In the genomic region with DNA sequence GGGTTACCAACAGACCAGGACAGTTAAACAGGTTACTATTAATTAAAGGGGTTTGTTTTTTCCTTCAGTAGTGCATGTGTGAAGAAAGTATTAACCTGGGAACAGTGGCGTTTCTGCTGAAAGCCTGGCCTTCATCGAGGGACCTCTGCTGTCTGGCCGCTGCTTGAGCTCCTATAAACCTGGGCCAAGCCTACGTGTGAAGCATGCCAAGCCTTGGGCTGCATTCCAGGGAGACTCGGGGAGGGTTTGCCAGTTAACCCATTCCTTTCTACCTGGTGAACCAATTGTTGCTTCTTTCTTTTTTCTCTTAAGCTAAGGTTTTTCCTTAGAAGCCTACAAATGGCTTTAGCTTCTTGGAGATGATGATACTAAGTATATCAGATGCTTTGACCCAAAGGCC, we compare ENCODE assay signal across 9 cellular contexts. TPM values are rescaled to one million over a fixed set of nuclear protein-coding genes. Genes with fewer than 3 reads are reported as not detected.
A peak's percentile ranks its signal among the peaks of the same experiment; 100 is the strongest.
DNase-seq lines count a peak whose midpoint lies in the region; ATAC-seq and TF ChIP-seq lines count a peak whose summit lies in the region.
"Had no signal": no experiment of that assay in that cellular context is flagged by ENCODE, and none has a peak within 500 bp of the region (broad histone marks: within the 10 kb centered on the region; RNA-seq: fewer than 3 reads in every experiment).

No MANE protein-coding gene starts in this region.

- in situ Hi-C loops in brain microvascular endothelial cell (cut with HindIII; ENCODE audit: low pct_ligation_motif_present, low sequenced_read_pairs), result no loop called here

- H3K27me3 ChIP-seq in brain microvascular endothelial cell (replicated peaks), result no peaks in the 10 kb centered on the region
- H3K27me3 ChIP-seq in kidney epithelial cell (ENCODE audit: control insufficient read depth, insufficient read depth, low read length), result no peaks in the 10 kb centered on the region
- no peaks in the 10 kb centered on the region for H3K27me3 ChIP-seq in uterus

- peak overlapping the region; percentile 89 for H3K27ac ChIP-seq in brain microvascular endothelial cell
- H3K27ac ChIP-seq in uterus, result peak overlapping the region; percentile 48 to 50

- no peak for TF ChIP-seq CTCF in brain microvascular endothelial cell (IDR thresholded peaks at IDR 0.05; ENCODE audit: low read depth, low read length, missing control alignments)
- TF ChIP-seq CTCF in kidney epithelial cell (IDR thresholded peaks at IDR 0.05; ENCODE audit: insufficient read depth, low read length, poor library complexity, severe bottlenecking), result no peak
- no peak for TF ChIP-seq CTCF in uterus (IDR thresholded peaks at IDR 0.05)

- peaks cover under 1 to 4% of the 10 kb centered on the region in 2 donors for H3K4me1 ChIP-seq in uterus

- H3K36me3 ChIP-seq in brain microvascular endothelial cell (replicated peaks) (peaks cover 4% of the 10 kb centered on the region), kidney epithelial cell (ENCODE audit: control insufficient read depth, insufficient read depth, low read length) (no peaks in the 10 kb centered on the region), uterus (no peaks in the 10 kb centered on the region)

- ATAC-seq in Right ventricle myocardium superior (ENCODE audit: poor library complexity), result peak; percentile 79
- no peak for ATAC-seq in GM21717 (IDR thresholded peaks at IDR 0.05; ENCODE audit: unreplicated experiment)
- ATAC-seq: naive thymus-derived CD8-positive, alpha-beta T cell had no signal

- DNase-seq in Right ventricle myocardium superior, result peak; percentile 74
- no peak for DNase-seq in cardiac septum (ENCODE audit: low spot score)
- DNase-seq in brain microvascular endothelial cell, result no peak
- peak; percentile 50 for DNase-seq in kidney epithelial cell (ENCODE audit: low read depth)
- peak; percentile 43 to 47 for DNase-seq in uterus
- no peak for DNase-seq in ecto neural progenitor cell (ENCODE audit: low spot score)
- no peak for DNase-seq in NCI-H2107 (lab: John Stamatoyannopoulos, UW)
- DNase-seq: naive thymus-derived CD8-positive, alpha-beta T cell had no signal

- TF ChIP-seq POLR2A in uterus (IDR thresholded peaks at IDR 0.05), result no peak

- H3K4me3 ChIP-seq in brain microvascular endothelial cell (ENCODE audit: low read depth, low read length) (peak overlapping the region; percentile 3), kidney epithelial cell (ENCODE audit: low read depth, low read length) (no peak overlapping the region), uterus (no peak overlapping the region)

- intact Hi-C loops in Right ventricle myocardium superior (cut with DNase I), result no loop called here
- intact Hi-C loops in cardiac septum (cut with DNase I), result no loop called here
- intact Hi-C loops in uterus (cut with DNase I; ENCODE audit: low total_unique reads), result no loop called here

- no peaks in the 10 kb centered on the region for H3K9me3 ChIP-seq in uterus

RNA-seq across cellular contexts. Expression of a gene that starts 23.6 kb away (rescaled TPM):
- total RNA-seq in Right ventricle myocardium superior (155 TPM), cardiac septum (215 TPM), kidney epithelial cell (292 and 295 TPM in 2 replicates), uterus (10 to 100 TPM; 22.9 to 74.5 (median 43.8) TPM)

Comparison
In these comparisons a context has a peak if more than half of its experiments do, and no peak if none do; other contexts are left out.
1. DNase-seq: peak in Right ventricle myocardium superior (single experiment), kidney epithelial cell (single experiment) and uterus (2 of 2); none in cardiac septum (single experiment), brain microvascular endothelial cell (single experiment), ecto neural progenitor cell (single experiment) and NCI-H2107 (single experiment).